Comparison of ENCODE assay signal across 17 cellular contexts in genomic region chr4:1050486-1051213, GRCh38. TPM values are rescaled to one million over a fixed set of nuclear protein-coding genes. Genes with fewer than 3 reads are reported as not detected.
DNase-seq lines count a peak whose midpoint lies in the region; ATAC-seq and TF ChIP-seq lines count a peak whose summit lies in the region.
"Had no signal": no experiment of that assay in that cellular context is flagged by ENCODE, and none has a peak within 500 bp of the region (broad histone marks: within the 10 kb centered on the region; RNA-seq: fewer than 3 reads in every experiment).

No MANE protein-coding gene starts in this region.

- peaks cover 3% of the 10 kb centered on the region for H3K9me3 Mint-ChIP-seq in activated T-cell treated with anti-CD3 and anti-CD28 coated beads, Interleukin-2, amount 50 U/mL, for 24 hours
- peaks cover 0 to 1% of the 10 kb centered on the region in 2 donors for H3K9me3 Mint-ChIP-seq in activated T-cell treated with anti-CD3 and anti-CD28 coated beads, Interleukin-2, amount 50 U/mL, for 72 hours
- no peaks in the 10 kb centered on the region for H3K9me3 Mint-ChIP-seq in chondrocyte (ENCODE audit: low read depth)
- H3K9me3 Mint-ChIP-seq: central memory CD8-positive, alpha-beta T cell had no signal

- peaks cover 12 to 23% of the 10 kb centered on the region in 2 donors for H3K4me1 ChIP-seq in left lung

- H3K4me3 ChIP-seq in left lung, result no peak overlapping the region
- H3K4me3 ChIP-seq: gastroesophageal sphincter, SK-N-MC had no signal

- H3K27ac ChIP-seq in left lung, result no peak overlapping the region
- H3K27ac ChIP-seq in substantia nigra (ENCODE audit: low read depth, low read length, poor library complexity, severe bottlenecking), result no peak overlapping the region
- H3K27ac ChIP-seq: gastroesophageal sphincter, SK-N-MC had no signal

- peaks cover 42% of the 10 kb centered on the region for H3K27me3 Mint-ChIP-seq in activated T-cell treated with anti-CD3 and anti-CD28 coated beads, Interleukin-2, amount 50 U/mL, for 24 hours
- peaks cover 14% of the 10 kb centered on the region for H3K27me3 Mint-ChIP-seq in activated T-cell treated with anti-CD3 and anti-CD28 coated beads, Interleukin-2, amount 50 U/mL, for 72 hours (ENCODE audit: low read depth)
- H3K27me3 Mint-ChIP-seq in chondrocyte (ENCODE audit: low read depth), result peaks cover 2% of the 10 kb centered on the region

- H3K9me3 ChIP-seq in left lung, result no peaks in the 10 kb centered on the region
- H3K9me3 ChIP-seq: gastroesophageal sphincter had no signal

- peaks cover 11% of the 10 kb centered on the region for H3K4me1 Mint-ChIP-seq in activated T-cell treated with anti-CD3 and anti-CD28 coated beads, Interleukin-2, amount 50 U/mL, for 24 hours (ENCODE audit: low read depth)
- H3K4me1 Mint-ChIP-seq in activated T-cell treated with anti-CD3 and anti-CD28 coated beads, Interleukin-2, amount 50 U/mL, for 72 hours (ENCODE audit: low read depth), result peaks cover 11% of the 10 kb centered on the region
- peaks cover 46% of the 10 kb centered on the region for H3K4me1 Mint-ChIP-seq in chondrocyte (ENCODE audit: low read depth)
- H3K4me1 Mint-ChIP-seq: central memory CD8-positive, alpha-beta T cell had no signal

- no peak overlapping the region for H3K27ac Mint-ChIP-seq in activated T-cell treated with anti-CD3 and anti-CD28 coated beads, Interleukin-2, amount 50 U/mL, for 24 hours
- H3K27ac Mint-ChIP-seq in activated T-cell treated with anti-CD3 and anti-CD28 coated beads, Interleukin-2, amount 50 U/mL, for 72 hours, result no peak overlapping the region
- no peak overlapping the region for H3K27ac Mint-ChIP-seq in chondrocyte (ENCODE audit: unreplicated experiment)
- H3K27ac Mint-ChIP-seq: nephron had no signal

- no peak for ATAC-seq in activated T-cell treated with anti-CD3 and anti-CD28 coated beads, Interleukin-2, amount 50 U/mL, for 72 hours (replicated peaks in 1 of 2)
- peak; percentile 6 for ATAC-seq in left lung
- ATAC-seq: gastroesophageal sphincter had no signal

- peak; percentile 56 for TF ChIP-seq CTCF in chondrocyte (IDR thresholded peaks at IDR 0.05)
- no peak for TF ChIP-seq CTCF in left lung (IDR thresholded peaks at IDR 0.05)

- H3K4me3 Mint-ChIP-seq in activated T-cell treated with anti-CD3 and anti-CD28 coated beads, Interleukin-2, amount 50 U/mL, for 24 hours, result no peak overlapping the region
- H3K4me3 Mint-ChIP-seq in activated T-cell treated with anti-CD3 and anti-CD28 coated beads, Interleukin-2, amount 50 U/mL, for 72 hours, result no peak overlapping the region
- H3K4me3 Mint-ChIP-seq in chondrocyte (ENCODE audit: unreplicated experiment), result no peak overlapping the region
- H3K4me3 Mint-ChIP-seq: central memory CD8-positive, alpha-beta T cell; nephron had no signal

- no peaks in the 10 kb centered on the region for H3K36me3 ChIP-seq in left lung
- H3K36me3 ChIP-seq: gastroesophageal sphincter had no signal

- H3K36me3 Mint-ChIP-seq in activated T-cell treated with anti-CD3 and anti-CD28 coated beads, Interleukin-2, amount 50 U/mL, for 24 hours (ENCODE audit: low read depth), result no peaks in the 10 kb centered on the region
- H3K36me3 Mint-ChIP-seq in activated T-cell treated with anti-CD3 and anti-CD28 coated beads, Interleukin-2, amount 50 U/mL, for 72 hours (ENCODE audit: insufficient read depth in 2 of 2), result peaks cover 0 to 2% of the 10 kb centered on the region in 2 donors
- H3K36me3 Mint-ChIP-seq in chondrocyte (ENCODE audit: low read depth), result no peaks in the 10 kb centered on the region

- peak; percentile 24 for DNase-seq in activated T-cell treated with anti-CD3 and anti-CD28 coated beads, Interleukin-2, amount 50 U/mL, for 24 hours
- DNase-seq in activated T-cell treated with anti-CD3 and anti-CD28 coated beads, Interleukin-2, amount 50 U/mL, for 72 hours, result no peak
- DNase-seq in chondrocyte (ENCODE audit: low spot score) (peak; percentile 72), left lung (peak in 1 of 2 donors; percentile 75), substantia nigra (lab: John Stamatoyannopoulos, UW) (peak in 28 of 49 donors; percentile 26 to 88 (median 64)), AG08396 (ENCODE audit: low spot score) (no peak)
- DNase-seq in activated CD4-positive, alpha-beta T cell treated with anti-CD3 and anti-CD28 coated beads for 48 hours, result no peak
- no peak for DNase-seq in effector CD8-positive, alpha-beta T cell (lab: John Stamatoyannopoulos, UW)
- DNase-seq: GF-D8; NCI-H510A; stimulated activated CD4-positive, alpha-beta T cell treated with anti-CD3 and anti-CD28 coated beads, Interleukin-1b, Interleukin-23, amount 100 ng/mL, for 48 hours had no signal

- H3K27me3 ChIP-seq in left lung, result peaks cover 4 to 60% of the 10 kb centered on the region in 2 donors

- intact Hi-C loops in left lung (cut with DNase I), result no loop called here

RNA-seq across cellular contexts. Expression of gene FGFRL1, which starts 39.2 kb away (rescaled TPM):
- total RNA-seq in activated T-cell treated with anti-CD3 and anti-CD28 coated beads, Interleukin-2, amount 50 U/mL, for 72 hours, result 10 to 100 TPM; 15.9 to 18.6 TPM
- total RNA-seq in chondrocyte (70.4 to 76.3 TPM (median 75.7 TPM) in 3 replicates), left lung (10 to 100 TPM; 23.5 to 31.2 TPM)

RNA-seq across cellular contexts. Expression of gene SLC26A1, which starts 57.4 kb away (rescaled TPM):
- total RNA-seq in activated T-cell treated with anti-CD3 and anti-CD28 coated beads, Interleukin-2, amount 50 U/mL, for 72 hours, result not detected
- total RNA-seq in chondrocyte (0.72 to 1.6 TPM (median 0.75 TPM) in 3 replicates), left lung (under 1 TPM; 0.35 to 0.39 TPM)
- total RNA-seq: gastroesophageal sphincter, H4, M059J had no signal

Comparison
In these comparisons a context has a peak if more than half of its experiments do, and no peak if none do; other contexts are left out.
1. DNase-seq: peak in activated T-cell treated with anti-CD3 and anti-CD28 coated beads, Interleukin-2, amount 50 U/mL, for 24 hours (single experiment), chondrocyte (single experiment) and substantia nigra (28 of 49); none in activated T-cell treated with anti-CD3 and anti-CD28 coated beads, Interleukin-2, amount 50 U/mL, for 72 hours (0 of 2), AG08396 (single experiment), activated CD4-positive, alpha-beta T cell treated with anti-CD3 and anti-CD28 coated beads for 48 hours (single experiment) and effector CD8-positive, alpha-beta T cell (single experiment).